17 cellular contexts compared by ENCODE assay signal in the genomic region with DNA sequence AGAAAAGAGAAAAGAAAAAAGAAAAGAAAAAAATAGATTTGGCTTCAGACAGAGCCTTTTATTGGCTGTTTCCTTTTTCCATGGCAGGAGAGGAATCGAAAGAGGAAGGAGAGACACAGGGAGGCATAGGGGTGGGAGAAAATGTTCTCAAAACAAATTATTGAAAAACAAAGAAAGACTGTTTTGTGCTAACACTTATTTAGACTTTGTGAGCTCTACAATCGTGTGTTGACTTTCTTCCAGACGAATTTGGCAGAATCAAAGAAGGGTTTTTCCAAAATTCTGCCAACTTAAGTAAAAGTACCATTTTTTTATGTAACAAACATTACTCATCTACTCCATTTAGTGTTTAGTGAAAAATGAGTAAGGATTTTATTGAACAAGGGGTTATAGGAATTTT.
A peak's percentile ranks its signal among the peaks of the same experiment; 100 is the strongest.
DNase-seq lines count a peak whose midpoint lies in the region; ATAC-seq and TF ChIP-seq lines count a peak whose summit lies in the region.
"Had no signal": no experiment of that assay in that cellular context is flagged by ENCODE, and none has a peak within 500 bp of the region (broad histone marks: within the 10 kb centered on the region; RNA-seq: fewer than 3 reads in every experiment).

No MANE protein-coding gene starts in this region.

- no peak overlapping the region for H2AK5ac ChIP-seq in mesendoderm (ENCODE audit: low read length)

- H3K9me3 ChIP-seq in right atrium auricular region = peaks cover 0 to 3% of the 10 kb centered on the region in 2 donors

- no peaks in the 10 kb centered on the region for H3K79me2 ChIP-seq in mesendoderm (ENCODE audit: control insufficient read depth, insufficient read depth, low read length)

- no peak overlapping the region for H4K8ac ChIP-seq in mesendoderm (ENCODE audit: low read depth, low read length)

- H2BK5ac ChIP-seq in mesendoderm (ENCODE audit: low read length) = no peak overlapping the region

- H3K27ac ChIP-seq in right atrium auricular region (peak overlapping the region in 1 of 2 donors; percentile 6), dorsolateral prefrontal cortex (peak overlapping the region in 38 of 59 donors; percentile 0 to 77 (median 45)), mesendoderm (ENCODE audit: low read depth, low read length) (no peak overlapping the region)
- H3K27ac ChIP-seq: BLaER1 treated with 17β-estradiol and CSF1 and Interleukin-3, amounts not matched to agents 10 nM and 100 nM had no signal

- no peak overlapping the region for H3K9ac ChIP-seq in mesendoderm (ENCODE audit: low read length)
- H3K9ac ChIP-seq: BLaER1 treated with 17β-estradiol and CSF1 and Interleukin-3, amounts not matched to agents 10 nM and 100 nM had no signal

- intact Hi-C loops in Right ventricle myocardium superior (cut with DNase I) = no loop called here
- intact Hi-C loops in dorsolateral prefrontal cortex (cut with DNase I) = no loop called here

- H3K4me3 ChIP-seq in right atrium auricular region (no peak overlapping the region), dorsolateral prefrontal cortex (no peak overlapping the region), mesendoderm (ENCODE audit: low read length) (no peak overlapping the region)
- H3K4me3 ChIP-seq: BLaER1 treated with 17β-estradiol and CSF1 and Interleukin-3, amounts not matched to agents 10 nM and 100 nM; GM12878 had no signal

- no peak overlapping the region for H3K4ac ChIP-seq in mesendoderm (ENCODE audit: low read depth, low read length)

- ATAC-seq in Right ventricle myocardium superior (ENCODE audit: poor library complexity) = peak; percentile 29
- ATAC-seq in GM21526 (IDR thresholded peaks at IDR 0.05; ENCODE audit: low FRiP score, unreplicated experiment) = no peak
- ATAC-seq in HG02571 (IDR thresholded peaks at IDR 0.05; ENCODE audit: unreplicated experiment) = no peak
- ATAC-seq: GM12878, SK-N-SH treated with all-trans-retinoic acid at 6 μM for 48 hours had no signal

- H3K18ac ChIP-seq in mesendoderm (ENCODE audit: low read length) = no peak overlapping the region

- no peaks in the 10 kb centered on the region for H3K79me1 ChIP-seq in mesendoderm (ENCODE audit: low read length)

- DNase-seq in Right ventricle myocardium superior (no peak), right atrium auricular region (ENCODE audit: low spot score) (no peak), dorsolateral prefrontal cortex (no peak), mesendoderm (no peak), 8988T (no peak), KG1 (lab: John Stamatoyannopoulos, UW) (no peak)
- DNase-seq: CD8-positive, alpha-beta memory T cell; DMS79 treated with DMSO at 0.1 percent for 48 hours; H7; NCI-H1048; NCI-H524; SHP77 had no signal

- H4K5ac ChIP-seq in mesendoderm (ENCODE audit: low read length) = no peak overlapping the region

- TF ChIP-seq CTCF in right atrium auricular region (IDR thresholded peaks at IDR 0.05) = no peak
- no peak for TF ChIP-seq CTCF in dorsolateral prefrontal cortex (IDR thresholded peaks at IDR 0.05 in 54 of 56, conservative IDR thresholded peaks at IDR 0.05 in 2 of 56; ENCODE audit: low read depth in 1 of 56, partially characterized antibody in 56 of 56)

- H3K36me3 ChIP-seq in right atrium auricular region (no peaks in the 10 kb centered on the region), mesendoderm (ENCODE audit: control insufficient read depth, insufficient read depth, low read length) (no peaks in the 10 kb centered on the region)
- H3K36me3 ChIP-seq: BLaER1 treated with 17β-estradiol and CSF1 and Interleukin-3, amounts not matched to agents 10 nM and 100 nM had no signal

- H3K4me2 ChIP-seq in mesendoderm (ENCODE audit: low read length) = no peak overlapping the region
- H3K4me2 ChIP-seq: BLaER1 treated with 17β-estradiol and CSF1 and Interleukin-3, amounts not matched to agents 10 nM and 100 nM had no signal

- no peaks in the 10 kb centered on the region for H3K27me3 ChIP-seq in right atrium auricular region
- no peaks in the 10 kb centered on the region for H3K27me3 ChIP-seq in dorsolateral prefrontal cortex
- H3K27me3 ChIP-seq in mesendoderm (ENCODE audit: insufficient read depth, low read length, poor library complexity) = no peaks in the 10 kb centered on the region
- H3K27me3 ChIP-seq: BLaER1 treated with 17β-estradiol and CSF1 and Interleukin-3, amounts not matched to agents 10 nM and 100 nM had no signal

- no peaks in the 10 kb centered on the region for H3K4me1 ChIP-seq in right atrium auricular region
- peaks cover 5% of the 10 kb centered on the region for H3K4me1 ChIP-seq in mesendoderm (ENCODE audit: control insufficient read depth, low read depth, low read length)
- H3K4me1 ChIP-seq: BLaER1 treated with 17β-estradiol and CSF1 and Interleukin-3, amounts not matched to agents 10 nM and 100 nM had no signal

- H3K23ac ChIP-seq in mesendoderm (ENCODE audit: low read length) = no peak overlapping the region

- WGBS in mesendoderm (ENCODE audit: extremely low coverage, insufficient coverage, low lambda C conversion rate) = no CpG with 5 or more reads among the region's 3 CpGs

- H3K56ac ChIP-seq in mesendoderm (ENCODE audit: low read length) = no peak overlapping the region

- peak overlapping the region; percentile 45 for H2BK120ac ChIP-seq in mesendoderm (ENCODE audit: low read depth, low read length)

- no peak overlapping the region for H2BK15ac ChIP-seq in mesendoderm (replicated peaks; ENCODE audit: low read depth)
